14 cellular contexts compared by ENCODE assay signal in the genomic region with DNA sequence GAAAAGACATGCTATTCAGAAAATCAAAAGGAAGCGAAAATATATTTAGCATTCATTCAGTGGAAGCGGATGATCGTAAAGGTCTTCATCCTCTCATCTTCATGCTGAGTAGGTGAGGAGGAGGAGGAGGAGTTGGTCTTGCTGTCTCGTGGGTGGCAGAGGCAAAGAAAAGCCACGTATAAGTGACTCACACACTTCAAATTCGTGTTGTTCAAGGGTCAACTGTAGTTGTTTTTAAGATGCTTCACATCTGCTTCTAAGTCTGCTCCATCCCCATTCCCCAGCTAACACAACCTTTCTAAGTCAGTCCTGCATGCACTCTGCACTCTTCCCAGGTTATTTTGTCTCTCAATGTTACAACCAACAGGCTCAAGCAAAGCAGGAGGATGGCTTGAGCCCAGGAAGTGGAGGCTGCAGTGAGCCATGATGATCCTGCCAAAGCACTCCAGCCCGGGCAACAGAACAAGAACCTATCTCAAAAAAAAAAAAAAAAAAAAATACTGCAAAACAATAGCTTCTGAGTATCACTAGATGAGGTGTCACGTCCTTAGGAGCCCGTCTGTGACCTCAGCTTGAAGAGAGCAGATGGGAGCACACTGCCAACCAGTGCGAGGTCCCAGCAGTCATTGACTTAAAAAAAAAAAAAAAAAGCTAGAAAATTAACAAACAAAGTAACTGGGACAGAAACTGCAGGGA.
DNase-seq lines count a peak whose midpoint lies in the region; ATAC-seq and TF ChIP-seq lines count a peak whose summit lies in the region.
"Had no signal": no experiment of that assay in that cellular context is flagged by ENCODE, and none has a peak within 500 bp of the region (broad histone marks: within the 10 kb centered on the region; RNA-seq: fewer than 3 reads in every experiment).

No MANE protein-coding gene starts in this region.

- no peak overlapping the region for H4K12ac ChIP-seq in trophoblast cell (ENCODE audit: low read depth, low read length)

- H3K27ac Mint-ChIP-seq in GM23338, result peak overlapping the region; percentile 63; the same call in 1 of the 2 replicates
- peak overlapping the region; percentile 54 to 81 for H3K27ac Mint-ChIP-seq in effector memory CD8-positive, alpha-beta T cell
- H3K27ac Mint-ChIP-seq: activated naive CD4-positive, alpha-beta T cell treated with anti-CD3 and anti-CD28 coated beads, Interleukin-2, amount 10 ng/mL, durations not matched to agents 7 days and 5 days had no signal

- H3K79me2 ChIP-seq in GM23338 (replicated peaks; ENCODE audit: insufficient read depth) (no peaks in the 10 kb centered on the region), mesendoderm (ENCODE audit: control insufficient read depth, insufficient read depth, low read length) (no peaks in the 10 kb centered on the region), trophoblast cell (ENCODE audit: control insufficient read depth, insufficient read depth, low read length, poor library complexity) (no peaks in the 10 kb centered on the region)

- 0 out of 2 replicates have a peak, but pooled peaks cover 11% of the 10 kb centered on the region for H3K4me1 ChIP-seq in GM23338 (ENCODE audit: insufficient read depth)
- H3K4me1 ChIP-seq in mesendoderm (ENCODE audit: control insufficient read depth, low read depth, low read length), result peaks cover 3% of the 10 kb centered on the region
- H3K4me1 ChIP-seq in trophoblast cell (ENCODE audit: control insufficient read depth in 1 of 2, insufficient read depth in 2 of 2, low read length in 2 of 2), result no peaks in the 10 kb centered on the region
- H3K4me1 ChIP-seq: SJSA1 had no signal

- H3K4me2 ChIP-seq in GM23338 (no peak overlapping the region), mesendoderm (ENCODE audit: low read length) (no peak overlapping the region), trophoblast cell (ENCODE audit: low read length) (no peak overlapping the region)

- H2AFZ ChIP-seq in GM23338 (no peak overlapping the region), trophoblast cell (ENCODE audit: insufficient read depth, low read length, poor library complexity) (no peak overlapping the region)

- no peaks in the 10 kb centered on the region for H3F3A ChIP-seq in GM23338 (replicated peaks; ENCODE audit: low read depth)

- no peak for DNase-seq in GM23338 (ENCODE audit: low spot score)
- DNase-seq in M059J (ENCODE audit: low read depth), result peak; percentile 40
- DNase-seq in effector memory CD8-positive, alpha-beta T cell, result no peak
- peak; percentile 72 for DNase-seq in mesendoderm
- no peak for DNase-seq in NCI-H2107 treated with DMSO at 0.1 percent for 48 hours (lab: John Stamatoyannopoulos, UW; ENCODE audit: unreplicated experiment)
- no peak for DNase-seq in SIG-M5 treated with dmso at 0.1 percent for 504 hours (lab: John Stamatoyannopoulos, UW; ENCODE audit: unreplicated experiment)
- no peak for DNase-seq in trophoblast cell
- DNase-seq: activated naive CD4-positive, alpha-beta T cell treated with anti-CD3 and anti-CD28 coated beads, Interleukin-2, amount 10 ng/mL, durations not matched to agents 7 days and 5 days; DMS79 treated with DMSO at 0.1 percent for 48 hours; H7; NCI-H1105 treated with DMSO at 0.1 percent for 48 hours; stimulated activated naive CD4-positive, alpha-beta T cell had no signal

- H3K9me2 ChIP-seq in GM23338 (ENCODE audit: insufficient read depth), result no peaks in the 10 kb centered on the region; the same call in 1 of the 2 replicates

- H3K4me3 Mint-ChIP-seq in GM23338, result no peak overlapping the region
- H3K4me3 Mint-ChIP-seq in effector memory CD8-positive, alpha-beta T cell, result no peak overlapping the region
- H3K4me3 Mint-ChIP-seq: activated naive CD4-positive, alpha-beta T cell treated with anti-CD3 and anti-CD28 coated beads, Interleukin-2, amount 10 ng/mL, durations not matched to agents 7 days and 5 days; CD14-positive monocyte had no signal

- H2BK15ac ChIP-seq in mesendoderm (replicated peaks; ENCODE audit: low read depth), result no peak overlapping the region

- no peak overlapping the region for H4K5ac ChIP-seq in mesendoderm (ENCODE audit: low read length)

- no peak for TF ChIP-seq CTCF in GM23338 (conservative IDR thresholded peaks at IDR 0.05; ENCODE audit: low read depth in 2 of 2)

- no peaks in the 10 kb centered on the region for H3K27me3 ChIP-seq in GM23338 (ENCODE audit: insufficient read depth)
- no peaks in the 10 kb centered on the region for H3K27me3 ChIP-seq in mesendoderm (ENCODE audit: insufficient read depth, low read length, poor library complexity)
- H3K27me3 ChIP-seq in trophoblast cell (ENCODE audit: insufficient read depth, low read length), result no peaks in the 10 kb centered on the region
- H3K27me3 ChIP-seq: SJSA1 had no signal

- no peaks in the 10 kb centered on the region for H4K20me1 ChIP-seq in GM23338 (replicated peaks; ENCODE audit: insufficient read depth)

- no peak overlapping the region for H3K14ac ChIP-seq in trophoblast cell (ENCODE audit: low read length)

- H3K27me3 Mint-ChIP-seq in GM23338 (ENCODE audit: insufficient read depth, low read depth, poor library complexity), result peaks cover 7% of the 10 kb centered on the region
- no peaks in the 10 kb centered on the region for H3K27me3 Mint-ChIP-seq in effector memory CD8-positive, alpha-beta T cell
- H3K27me3 Mint-ChIP-seq: activated naive CD4-positive, alpha-beta T cell treated with anti-CD3 and anti-CD28 coated beads, Interleukin-2, amount 10 ng/mL, durations not matched to agents 7 days and 5 days had no signal

- H3K56ac ChIP-seq in mesendoderm (ENCODE audit: low read length), result no peak overlapping the region

- H3K4me3 ChIP-seq in GM23338 (no peak overlapping the region), mesendoderm (ENCODE audit: low read length) (no peak overlapping the region), trophoblast cell (ENCODE audit: low read depth, low read length) (no peak overlapping the region)
- H3K4me3 ChIP-seq: SJSA1 had no signal

- H4K91ac ChIP-seq in trophoblast cell (ENCODE audit: low read depth, low read length), result no peak overlapping the region

- H3K27ac ChIP-seq in GM23338 (ENCODE audit: low read depth) (no peak overlapping the region), mesendoderm (ENCODE audit: low read depth, low read length) (no peak overlapping the region), trophoblast cell (ENCODE audit: low read depth, low read length) (no peak overlapping the region)
- H3K27ac ChIP-seq: SJSA1 had no signal

- H3K36me3 ChIP-seq in GM23338 (ENCODE audit: insufficient read depth) (no peaks in the 10 kb centered on the region), mesendoderm (ENCODE audit: control insufficient read depth, insufficient read depth, low read length) (no peaks in the 10 kb centered on the region), trophoblast cell (ENCODE audit: control insufficient read depth in 1 of 2, insufficient read depth in 2 of 2, low read length in 2 of 2) (no peaks in the 10 kb centered on the region)
- H3K36me3 ChIP-seq: SJSA1 had no signal

- peaks cover 5% of the 10 kb centered on the region; the same call in 2 of the 3 replicates for H3K9me3 Mint-ChIP-seq in GM23338
- H3K9me3 Mint-ChIP-seq in effector memory CD8-positive, alpha-beta T cell, result no peaks in the 10 kb centered on the region

- no CpG with 5 or more reads among the region's 10 CpGs for whole genome bisulfite sequencing in mesendoderm (ENCODE audit: extremely low coverage, insufficient coverage, low lambda C conversion rate)
- no CpG with 5 or more reads among the region's 10 CpGs for WGBS in trophoblast cell (ENCODE audit: extremely low coverage, insufficient coverage, insufficient read length)

- H3K23ac ChIP-seq in mesendoderm (ENCODE audit: low read length) (no peak overlapping the region), trophoblast cell (ENCODE audit: low read length) (no peak overlapping the region)

- H3K4me1 Mint-ChIP-seq in GM23338, result peaks cover 15% of the 10 kb centered on the region; the same call in 2 of the 3 replicates
- H3K4me1 Mint-ChIP-seq in effector memory CD8-positive, alpha-beta T cell (ENCODE audit: low read depth in 2 of 2), result peaks cover 36 to 64% of the 10 kb centered on the region in 2 donors

- ATAC-seq in GM23338, result no peak; the same call in 2 of the 3 replicates
- ATAC-seq in effector memory CD8-positive, alpha-beta T cell (replicated peaks), result no peak

- no peaks in the 10 kb centered on the region for H3K9me3 ChIP-seq in trophoblast cell (ENCODE audit: insufficient read depth, low read depth, low read length)

- H3K79me1 ChIP-seq in mesendoderm (ENCODE audit: low read length) (no peaks in the 10 kb centered on the region), trophoblast cell (ENCODE audit: low read length) (no peaks in the 10 kb centered on the region)

- no peak overlapping the region for H2BK5ac ChIP-seq in mesendoderm (ENCODE audit: low read length)
- no peak overlapping the region for H2BK5ac ChIP-seq in trophoblast cell (ENCODE audit: low read depth, low read length, poor library complexity)

- H3K9ac ChIP-seq in mesendoderm (ENCODE audit: low read length) (no peak overlapping the region), trophoblast cell (ENCODE audit: low read length) (no peak overlapping the region)

- no peak overlapping the region for H2BK12ac ChIP-seq in trophoblast cell (ENCODE audit: low read length)

- no peak overlapping the region for H3K18ac ChIP-seq in mesendoderm (ENCODE audit: low read length)
- H3K18ac ChIP-seq in trophoblast cell (ENCODE audit: low read length), result no peak overlapping the region

- no peak overlapping the region for H3K4ac ChIP-seq in mesendoderm (ENCODE audit: low read depth, low read length)
- no peak overlapping the region for H3K4ac ChIP-seq in trophoblast cell (ENCODE audit: low read depth, low read length)

- no peak overlapping the region for H2BK120ac ChIP-seq in mesendoderm (ENCODE audit: low read depth, low read length)
- no peak overlapping the region for H2BK120ac ChIP-seq in trophoblast cell (ENCODE audit: insufficient read depth, low read length, poor library complexity)

- H2AK5ac ChIP-seq in mesendoderm (ENCODE audit: low read length), result no peak overlapping the region
- H2AK5ac ChIP-seq in trophoblast cell (ENCODE audit: low read length), result no peak overlapping the region

- H3K36me3 Mint-ChIP-seq in GM23338 (ENCODE audit: low read depth), result peaks cover 12% of the 10 kb centered on the region; the same call in 1 of the 3 replicates
- peaks cover 14% of the 10 kb centered on the region for H3K36me3 Mint-ChIP-seq in effector memory CD8-positive, alpha-beta T cell (ENCODE audit: insufficient read depth)

- H4K8ac ChIP-seq in mesendoderm (ENCODE audit: low read depth, low read length) (no peak overlapping the region), trophoblast cell (ENCODE audit: low read depth, low read length) (no peak overlapping the region)

TF ChIP-seq in GM23338, 12 proteins besides CTCF, POLR2A, EP300 and RAD21 (continues in another document):
- no peak for TF ChIP-seq EZH2phosphoT487 (IDR thresholded peaks at IDR 0.05; ENCODE audit: unreplicated experiment)

Comparison
In these comparisons a context has a peak if more than half of its experiments do, and no peak if none do; other contexts are left out.
1. DNase-seq: peak in M059J (single experiment) and mesendoderm (single experiment); none in GM23338 (single experiment), effector memory CD8-positive, alpha-beta T cell (0 of 3), NCI-H2107 treated with DMSO at 0.1 percent for 48 hours (single experiment), SIG-M5 treated with dmso at 0.1 percent for 504 hours (single experiment) and trophoblast cell (0 of 2).